ENCODE assay signal across 8 cellular contexts in genomic region chr5:143054480-143054941, GRCh38.
DNase-seq lines count a peak whose midpoint lies in the region; ATAC-seq, FAIRE-seq and TF ChIP-seq lines count a peak whose summit lies in the region.

No MANE protein-coding gene starts in this region.

- no peaks in the 10 kb centered on the region for H3K9me2 ChIP-seq in OCI-LY7 (ENCODE audit: insufficient read depth, low read length)

- H3K9me3 ChIP-seq in OCI-LY7 (ENCODE audit: low read length): no peaks in the 10 kb centered on the region
- no peaks in the 10 kb centered on the region for H3K9me3 ChIP-seq in aorta (ENCODE audit: control insufficient read depth, low read length)

- CTCF ChIA-PET in OCI-LY7 (lab: Charles Lee; ENCODE audit: unreplicated experiment): no interaction called here

- DNase-seq in EH (ENCODE audit: low read depth): peak; percentile 57
- DNase-seq in GM19239 (ENCODE audit: insufficient read length, low spot score): no peak
- DNase-seq in activated naive CD4-positive, alpha-beta T cell treated with anti-CD3 and anti-CD28 coated beads, Interleukin-2, amount 50 U/mL, for 16 hours: peak; percentile 16
- peak; percentile 19 to 49 for DNase-seq in stimulated activated CD4-positive, alpha-beta T cell treated with anti-CD3 and anti-CD28 coated beads, Interleukin-2, amount 100 ng/mL, for 24 hours
- DNase-seq in OCI-LY7 (ENCODE audit: low spot score): no peak
- no peak for DNase-seq in SW480 (ENCODE audit: low spot score)
- DNase-seq in aorta: no peak

- TF ChIP-seq CTCF in OCI-LY7 (conservative IDR thresholded peaks at IDR 0.05; ENCODE audit: low read length): no peak

- no peaks in the 10 kb centered on the region for H3K27me3 ChIP-seq in aorta (ENCODE audit: control insufficient read depth in 1 of 2, insufficient read depth in 2 of 2, low read length in 1 of 2)

- no TSS peak for BruUV-seq in OCI-LY7 (replicated peaks; lab: Mats Ljungman, UMichigan)

- peaks cover 11% of the 10 kb centered on the region for H3K4me1 ChIP-seq in OCI-LY7 (ENCODE audit: insufficient read depth, low read length, poor library complexity, severe bottlenecking)
- peaks cover 4 to 6% of the 10 kb centered on the region in 2 donors for H3K4me1 ChIP-seq in aorta (ENCODE audit: control insufficient read depth in 1 of 2, insufficient read depth in 2 of 2, low read length in 2 of 2)

- no peak overlapping the region for H3K4me2 ChIP-seq in OCI-LY7 (ENCODE audit: low read length)

- ATAC-seq in HG03354 (IDR thresholded peaks at IDR 0.05; ENCODE audit: poor library complexity, severe bottlenecking, unreplicated experiment) (peak; percentile 54), aorta (ENCODE audit: low FRiP score) (no peak)

- H2AFZ ChIP-seq in OCI-LY7 (ENCODE audit: low read length): no peak overlapping the region

- POLR2A ChIA-PET in OCI-LY7 (lab: Charles Lee): no interaction called here

- H3K36me3 ChIP-seq in OCI-LY7 (ENCODE audit: insufficient read depth, low read length): no peaks in the 10 kb centered on the region
- H3K36me3 ChIP-seq in aorta (ENCODE audit: control insufficient read depth in 1 of 2, insufficient read depth in 2 of 2, low read length in 1 of 2): peaks cover 0 to 2% of the 10 kb centered on the region in 2 donors

- H3K79me2 ChIP-seq in OCI-LY7 (ENCODE audit: insufficient read depth, low read depth, low read length): no peaks in the 10 kb centered on the region

- intact Hi-C loops in OCI-LY7 (cut with micrococcal nuclease; ENCODE audit: unreplicated experiment): no loop called here
- intact Hi-C loops in aorta (cut with DNase I): no loop called here

- WGBS in aorta, 2 donors: 72 to 79% methylated on average over 5 of the region's 5 CpGs

- H3K27ac ChIP-seq in OCI-LY7 (ENCODE audit: low read depth, low read length, poor library complexity, severe bottlenecking) (no peak overlapping the region), aorta (ENCODE audit: low read depth in 1 of 2, low read length in 2 of 2) (no peak overlapping the region)

- H3K4me3 ChIP-seq in OCI-LY7 (ENCODE audit: low read depth, low read length, poor library complexity, severe bottlenecking) (no peak overlapping the region), aorta (ENCODE audit: low read length in 2 of 2) (no peak overlapping the region)

- peak; percentile 99 for FAIRE-seq in GM19239 (lab: Jason Lieb, UNC)

- H4K20me1 ChIP-seq in OCI-LY7 (ENCODE audit: insufficient read depth, low read length): no peaks in the 10 kb centered on the region

Comparison
In these comparisons a context has a peak if more than half of its experiments do, and no peak if none do; other contexts are left out.
1. DNase-seq: peak in EH (single experiment), activated naive CD4-positive, alpha-beta T cell treated with anti-CD3 and anti-CD28 coated beads, Interleukin-2, amount 50 U/mL, for 16 hours (single experiment) and stimulated activated CD4-positive, alpha-beta T cell treated with anti-CD3 and anti-CD28 coated beads, Interleukin-2, amount 100 ng/mL, for 24 hours (2 of 2); none in GM19239 (single experiment), OCI-LY7 (single experiment), SW480 (single experiment) and aorta (0 of 2).